ENCODE assay signal across 23 cellular contexts in the genomic region with DNA sequence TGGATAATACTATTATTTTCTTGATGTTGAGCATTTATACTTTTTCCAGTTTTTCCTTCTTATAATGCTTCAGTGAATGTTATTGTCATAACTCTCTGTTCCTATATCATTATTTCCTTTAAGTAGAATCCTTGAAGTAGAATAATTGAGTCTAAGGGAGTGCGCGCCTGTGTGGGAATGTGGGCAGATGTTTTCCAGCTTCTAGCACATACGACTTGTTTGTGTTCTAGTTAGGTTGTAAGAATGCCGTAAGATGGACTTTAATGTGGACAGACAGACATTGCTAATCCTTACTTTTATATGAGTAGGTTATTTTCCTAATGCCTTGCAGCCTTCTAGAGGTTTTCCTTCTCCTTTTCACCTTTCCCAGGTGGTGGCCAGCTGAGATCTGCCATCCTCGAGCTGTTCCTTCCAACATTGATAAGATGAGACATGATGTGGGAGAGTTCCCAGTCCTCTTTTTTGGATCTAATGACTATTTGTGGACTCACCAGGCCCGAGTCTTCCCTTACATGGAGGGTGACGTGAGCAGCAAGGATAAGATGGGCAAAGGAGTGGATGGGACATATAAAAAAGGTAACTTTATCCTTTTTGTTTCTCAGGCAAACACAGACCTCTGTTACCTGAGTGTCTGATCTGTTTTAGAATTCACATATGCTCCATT.
"Had no signal": no experiment of that assay in that cellular context is flagged by ENCODE, and none has a peak within 500 bp of the region (broad histone marks: within the 10 kb centered on the region; RNA-seq: fewer than 3 reads in every experiment).

No MANE protein-coding gene starts in this region.

- H3K9me3 ChIP-seq: spleen, tibial nerve had no signal

- H3K27ac ChIP-seq: spleen, tibial nerve had no signal

- H3K4me3 Mint-ChIP-seq: activated CD4-positive, alpha-beta T cell treated with anti-CD3 and anti-CD28 coated beads for 36 hours; activated CD8-positive, alpha-beta T cell treated with anti-CD3 and anti-CD28 coated beads, Interleukin-2, amount 10 ng/mL, durations not matched to agents 7 days and 5 days; activated T-helper 17 cell treated with anti-CD3 and anti-CD28 coated beads, Interleukin-2, amount 50 U/mL, for 72 hours; dendritic cell treated with granulocyte-macrophage colony-stimulating factor and Interleukin-4, amounts not matched to agents 40 ng/mL and 50 ng/mL, for 4 days; immature natural killer cell; memory B cell; naive thymus-derived CD8-positive, alpha-beta T cell; neural crest cell had no signal

- DNase-seq: activated CD4-positive, alpha-beta T cell treated with anti-CD3 and anti-CD28 coated beads for 36 hours; activated CD4-positive, CD25-positive, alpha-beta regulatory T cell; activated CD8-positive, alpha-beta T cell treated with anti-CD3 and anti-CD28 coated beads, Interleukin-2, amount 10 ng/mL, durations not matched to agents 7 days and 5 days; activated gamma-delta T cell treated with Interleukin-2 at 50 U/mL for 16 hours; activated naive CD4-positive, alpha-beta T cell treated with anti-CD3 and anti-CD28 coated beads, Interleukin-2, amount 50 U/mL, for 16 hours; activated T-cell treated with anti-CD3 and anti-CD28 coated beads, Interleukin-2, amount 50 U/mL, for 1 hour; amniotic stem cell; central memory CD4-positive, alpha-beta T cell; foreskin fibroblast; head of caudate nucleus; hippocampal formation; immature natural killer cell; naive thymus-derived CD8-positive, alpha-beta T cell; occipital lobe; right cardiac atrium; spleen; stimulated activated naive CD4-positive, alpha-beta T cell treated with Interleukin-2 at 50 U/mL for 16 hours had no signal

- H3K4me1 Mint-ChIP-seq: activated T-helper 17 cell treated with anti-CD3 and anti-CD28 coated beads, Interleukin-2, amount 50 U/mL, for 72 hours; immature natural killer cell; memory B cell; neural crest cell had no signal

- H3K4me3 ChIP-seq: spleen, tibial nerve had no signal

- H3K4me1 ChIP-seq: spleen, tibial nerve had no signal

- H3K27me3 Mint-ChIP-seq: activated CD4-positive, alpha-beta T cell treated with anti-CD3 and anti-CD28 coated beads for 36 hours; activated T-helper 17 cell treated with anti-CD3 and anti-CD28 coated beads, Interleukin-2, amount 50 U/mL, for 72 hours; dendritic cell treated with granulocyte-macrophage colony-stimulating factor and Interleukin-4, amounts not matched to agents 40 ng/mL and 50 ng/mL, for 4 days; memory B cell; naive thymus-derived CD8-positive, alpha-beta T cell had no signal

- H3K9me3 Mint-ChIP-seq: activated T-helper 17 cell treated with anti-CD3 and anti-CD28 coated beads, Interleukin-2, amount 50 U/mL, for 72 hours; dendritic cell treated with granulocyte-macrophage colony-stimulating factor and Interleukin-4, amounts not matched to agents 40 ng/mL and 50 ng/mL, for 4 days; immature natural killer cell; memory B cell; naive thymus-derived CD8-positive, alpha-beta T cell; neural crest cell had no signal

- ATAC-seq: activated CD4-positive, alpha-beta T cell treated with anti-CD3 and anti-CD28 coated beads for 36 hours; activated CD8-positive, alpha-beta T cell treated with anti-CD3 and anti-CD28 coated beads, Interleukin-2, amount 10 ng/mL, durations not matched to agents 7 days and 5 days; activated T-helper 17 cell treated with anti-CD3 and anti-CD28 coated beads, Interleukin-2, amount 50 U/mL, for 72 hours; naive thymus-derived CD8-positive, alpha-beta T cell; right cardiac atrium; SK-N-SH treated with all-trans-retinoic acid at 6 μM for 48 hours had no signal

- H3K27ac Mint-ChIP-seq: activated CD4-positive, alpha-beta T cell treated with anti-CD3 and anti-CD28 coated beads for 36 hours; activated CD8-positive, alpha-beta T cell treated with anti-CD3 and anti-CD28 coated beads, Interleukin-2, amount 10 ng/mL, durations not matched to agents 7 days and 5 days; activated T-helper 17 cell treated with anti-CD3 and anti-CD28 coated beads, Interleukin-2, amount 50 U/mL, for 72 hours; dendritic cell treated with granulocyte-macrophage colony-stimulating factor and Interleukin-4, amounts not matched to agents 40 ng/mL and 50 ng/mL, for 4 days; naive thymus-derived CD8-positive, alpha-beta T cell had no signal

- H3K27me3 ChIP-seq: spleen, tibial nerve had no signal
